ENCODE assay signal across 8 cellular contexts in the genomic region with DNA sequence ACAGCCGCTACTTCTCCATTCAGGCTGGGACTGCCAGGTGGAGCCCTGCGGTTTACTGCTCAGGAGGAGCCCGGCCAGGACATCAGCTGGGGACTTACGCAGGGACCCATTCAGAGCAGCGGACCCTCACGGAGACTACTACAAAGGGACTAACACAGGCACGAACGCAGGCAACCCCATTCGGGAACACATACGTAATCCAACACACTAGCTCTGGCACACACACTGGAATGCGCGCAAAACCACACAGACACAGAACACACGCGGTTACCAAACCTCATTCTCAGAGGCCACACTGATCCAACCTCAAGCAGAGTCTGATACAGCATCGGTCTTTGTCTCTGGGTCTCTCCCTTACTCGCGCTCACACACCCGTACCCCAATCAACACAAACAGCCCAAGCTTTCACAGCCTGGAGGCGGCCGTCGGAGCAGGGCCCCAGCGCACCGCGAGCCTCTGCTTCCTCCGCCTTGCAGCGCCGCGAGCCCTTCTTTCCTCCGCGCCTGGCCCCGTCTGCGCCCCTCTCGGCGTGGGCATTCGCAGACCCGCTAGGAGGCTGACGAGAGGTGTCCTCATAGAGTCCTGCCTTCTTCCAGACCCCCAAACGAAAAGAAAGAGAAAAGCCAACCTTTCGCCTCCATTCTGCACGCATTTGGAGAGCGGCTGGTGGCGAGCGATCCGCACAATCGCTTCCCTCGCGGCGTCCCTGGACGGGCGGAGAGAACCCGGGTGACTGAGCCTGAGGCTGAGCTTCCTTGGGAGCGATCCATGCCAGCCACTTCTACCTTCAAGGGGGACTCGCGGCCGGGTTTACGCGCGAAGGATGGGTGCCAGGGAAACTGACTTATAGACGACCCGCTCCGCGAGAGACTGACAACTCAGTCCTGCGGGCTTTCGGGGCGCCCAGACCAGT. TPM values are rescaled to one million over a fixed set of nuclear protein-coding genes. Genes with fewer than 3 reads are reported as not detected.
DNase-seq lines count a peak whose midpoint lies in the region; ATAC-seq, FAIRE-seq and TF ChIP-seq lines count a peak whose summit lies in the region.

No MANE protein-coding gene starts in this region.

- H3K9me3 Mint-ChIP-seq in GM23338 = peaks cover 5% of the 10 kb centered on the region
- no peaks in the 10 kb centered on the region for H3K9me3 Mint-ChIP-seq in activated T-helper 17 cell treated with anti-CD3 and anti-CD28 coated beads, Interleukin-2, amount 50 U/mL, for 72 hours

- no peak for FAIRE-seq in D721Med (lab: Jason Lieb, UNC)

- H3K27me3 Mint-ChIP-seq in GM23338 (ENCODE audit: insufficient read depth, low read depth, poor library complexity) = peaks cover 92% of the 10 kb centered on the region
- H3K27me3 Mint-ChIP-seq in activated T-helper 17 cell treated with anti-CD3 and anti-CD28 coated beads, Interleukin-2, amount 50 U/mL, for 72 hours = peaks cover 82% of the 10 kb centered on the region

- no peaks in the 10 kb centered on the region for H3K36me3 Mint-ChIP-seq in GM23338 (ENCODE audit: low read depth)
- H3K36me3 Mint-ChIP-seq in activated T-helper 17 cell treated with anti-CD3 and anti-CD28 coated beads, Interleukin-2, amount 50 U/mL, for 72 hours (ENCODE audit: low read depth) = peaks cover 10% of the 10 kb centered on the region

- peaks cover 5% of the 10 kb centered on the region; the same call in 1 of the 2 replicates for H4K20me1 ChIP-seq in GM23338 (replicated peaks; ENCODE audit: insufficient read depth)

- DNase-seq in D721Med (ENCODE audit: insufficient read length, low spot score) = peak; percentile 36
- DNase-seq in GM23338 (ENCODE audit: low spot score) = peak; percentile 61
- peak; percentile 28 for DNase-seq in iPS-NIHi11 (ENCODE audit: low spot score)
- DNase-seq in NCI-H2029 treated with DMSO at 0.1 percent for 48 hours (lab: John Stamatoyannopoulos, UW) = no peak
- DNase-seq in A673 (ENCODE audit: low spot score) = no peak

- no peak overlapping the region for H3K27ac Mint-ChIP-seq in GM23338
- H3K27ac Mint-ChIP-seq in activated T-helper 17 cell treated with anti-CD3 and anti-CD28 coated beads, Interleukin-2, amount 50 U/mL, for 72 hours = no peak overlapping the region

- H3K27ac ChIP-seq in GM23338 (ENCODE audit: low read depth) (no peak overlapping the region), A673 (ENCODE audit: low read depth, low read length, poor library complexity, severe bottlenecking) (no peak overlapping the region)

- CTCF ChIA-PET in A673 (lab: Charles Lee) = no interaction called here

- intact Hi-C loops in A673 (cut with micrococcal nuclease; ENCODE audit: unreplicated experiment) = no loop called here

- POLR2A ChIA-PET in A673 (lab: Charles Lee; ENCODE audit: low non-redundant PET) = interaction anchor here (0.9 kb wide), 1 partner anchor 203 kb away, joined by 3 read pairs; a partner anchor contains a TSS

- H3K4me3 ChIP-seq in GM23338 (peak overlapping the region; percentile 61), A673 (ENCODE audit: low read depth, low read length, poor library complexity, severe bottlenecking) (no peak overlapping the region)

- TF ChIP-seq CTCF in D721Med (IDR thresholded peaks at IDR 0.05; ENCODE audit: insufficient read depth, missing control alignments) = no peak
- no peak for TF ChIP-seq CTCF in GM23338 (conservative IDR thresholded peaks at IDR 0.05; ENCODE audit: low read depth in 2 of 2)
- no peak for TF ChIP-seq CTCF in A673 (conservative IDR thresholded peaks at IDR 0.05; ENCODE audit: low read depth, low read length)

- no peaks in the 10 kb centered on the region for H3K9me3 ChIP-seq in A673 (ENCODE audit: low read depth, low read length, poor library complexity, severe bottlenecking)

- H3K36me3 ChIP-seq in GM23338 (ENCODE audit: insufficient read depth) = no peaks in the 10 kb centered on the region
- H3K36me3 ChIP-seq in A673 (ENCODE audit: insufficient read depth, low read length, poor library complexity, severe bottlenecking) = no peaks in the 10 kb centered on the region

- H3F3A ChIP-seq in GM23338 (replicated peaks; ENCODE audit: low read depth) = peaks cover 12% of the 10 kb centered on the region

- H3K27me3 ChIP-seq in GM23338 (ENCODE audit: insufficient read depth) = peaks cover 100% of the 10 kb centered on the region
- peaks cover 100% of the 10 kb centered on the region for H3K27me3 ChIP-seq in A673 (replicated peaks; ENCODE audit: insufficient read depth, low read depth, low read length, poor library complexity)

- H3K4me3 Mint-ChIP-seq in GM23338 = peak overlapping the region; percentile 71
- H3K4me3 Mint-ChIP-seq in activated T-helper 17 cell treated with anti-CD3 and anti-CD28 coated beads, Interleukin-2, amount 50 U/mL, for 72 hours = peak overlapping the region; percentile 31

- H3K4me1 ChIP-seq in GM23338 (ENCODE audit: insufficient read depth) = peaks cover 34% of the 10 kb centered on the region
- H3K4me1 ChIP-seq in A673 (ENCODE audit: insufficient read depth, low read length, poor library complexity, severe bottlenecking) = no peaks in the 10 kb centered on the region

- BruUV-seq in A673 (replicated peaks; lab: Mats Ljungman, UMichigan) = no TSS peak

- peak; percentile 4 for ATAC-seq in GM23338
- no peak for ATAC-seq in activated T-helper 17 cell treated with anti-CD3 and anti-CD28 coated beads, Interleukin-2, amount 50 U/mL, for 72 hours (replicated peaks)
- no peak for ATAC-seq in HG03108 (IDR thresholded peaks at IDR 0.05; ENCODE audit: unreplicated experiment)
- no peak for ATAC-seq in HG02642 (IDR thresholded peaks at IDR 0.05; ENCODE audit: poor library complexity, unreplicated experiment)

- peaks cover 49% of the 10 kb centered on the region for H3K4me1 Mint-ChIP-seq in GM23338
- peaks cover 17% of the 10 kb centered on the region for H3K4me1 Mint-ChIP-seq in activated T-helper 17 cell treated with anti-CD3 and anti-CD28 coated beads, Interleukin-2, amount 50 U/mL, for 72 hours

- no peaks in the 10 kb centered on the region for H3K9me2 ChIP-seq in GM23338 (ENCODE audit: insufficient read depth)

- peak overlapping the region; percentile 99 for H2AFZ ChIP-seq in GM23338

- peak overlapping the region; percentile 83 for H3K4me2 ChIP-seq in GM23338

- H3K79me2 ChIP-seq in GM23338 (replicated peaks; ENCODE audit: insufficient read depth) = no peaks in the 10 kb centered on the region

TF ChIP-seq in GM23338, 12 proteins besides CTCF, POLR2A, EP300 and RAD21:
- TF ChIP-seq POLR2AphosphoS5 (IDR thresholded peaks at IDR 0.05; ENCODE audit: low read depth) = no peak
- TF ChIP-seq EZH2 (IDR thresholded peaks at IDR 0.05; ENCODE audit: low read depth, unreplicated experiment) = peak; percentile 98

RNA-seq across cellular contexts. Expression of a gene that starts 1.0 kb away (rescaled TPM):
- total RNA-seq in GM23338 (2014; rRNA removed; shearing (Covaris generic)) = 0.08 and 0.87 TPM in 2 replicates
- 0.09 TPM in 1 of 2 replicates, not detected in the other for polyA plus RNA-seq in GM23338 (2016; fragmentation: Nextera tagmentation; extraction: Ambion mirVana)
- total RNA-seq in activated T-helper 17 cell treated with anti-CD3 and anti-CD28 coated beads, Interleukin-2, amount 50 U/mL, for 72 hours = under 1 TPM in 1 of 2 donors, not detected in 1; 0.11 TPM
- total RNA-seq in A673 (2021) = not detected in 2 replicates

RNA-seq across cellular contexts. Expression of a gene that starts 24.9 kb away (rescaled TPM):
- 19.6 and 21.8 TPM in 2 replicates for total RNA-seq in GM23338 (2014; rRNA removed; shearing (Covaris generic))
- polyA plus RNA-seq in GM23338 (2016; fragmentation: Nextera tagmentation; extraction: Ambion mirVana) = 8.4 and 9.1 TPM in 2 replicates
- 10 to 100 TPM in 1 of 2 donors, 1 to 10 TPM in 1; 9.9 to 10.4 TPM for total RNA-seq in activated T-helper 17 cell treated with anti-CD3 and anti-CD28 coated beads, Interleukin-2, amount 50 U/mL, for 72 hours
- total RNA-seq in A673 (2021) = 11.2 and 11.5 TPM in 2 replicates

Comparison
In these comparisons a context has a peak if more than half of its experiments do, and no peak if none do; other contexts are left out.
1. DNase-seq: peak in D721Med (single experiment), GM23338 (single experiment) and iPS-NIHi11 (single experiment); none in NCI-H2029 treated with DMSO at 0.1 percent for 48 hours (single experiment) and A673 (single experiment).